ENCODE assay signal across 8 cellular contexts in the genomic region with DNA sequence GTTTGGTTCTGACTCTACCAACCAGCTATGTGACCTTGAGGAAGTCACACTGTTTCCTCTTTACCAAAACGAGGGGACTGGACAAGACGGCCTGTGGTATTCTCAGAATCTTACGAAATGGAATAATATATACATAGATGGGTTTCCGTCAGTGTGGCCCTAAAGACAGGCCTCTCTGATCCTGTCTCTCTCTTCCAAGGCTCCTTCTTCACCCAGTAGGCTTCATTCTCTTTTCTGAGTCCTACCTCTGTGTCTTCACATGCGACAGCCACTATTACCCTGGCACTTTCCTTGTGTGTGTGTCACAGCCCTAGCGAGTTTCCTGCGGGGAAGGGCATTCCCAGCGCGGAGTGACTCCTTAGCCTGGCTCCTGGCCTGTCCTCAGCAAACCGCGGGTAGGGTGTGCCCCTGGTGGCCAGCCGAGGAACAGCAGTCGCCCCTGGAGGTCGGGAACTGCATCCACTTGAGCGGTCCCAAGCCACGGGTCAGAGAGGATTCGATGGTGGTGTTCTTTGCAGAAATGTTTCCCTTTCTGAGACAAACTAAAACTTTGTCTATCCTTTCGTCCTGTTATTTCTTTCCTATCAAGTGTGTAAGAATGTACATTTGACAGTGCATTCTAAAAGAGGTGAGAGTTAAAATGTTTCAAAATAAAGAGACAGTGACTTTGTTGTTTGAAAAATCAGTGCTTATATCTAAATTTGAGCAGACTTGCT.
A peak's percentile ranks its signal among the peaks of the same experiment; 100 is the strongest.
DNase-seq lines count a peak whose midpoint lies in the region; ATAC-seq and TF ChIP-seq lines count a peak whose summit lies in the region.

No MANE protein-coding gene starts in this region.

- peak; percentile 87 to 95 for TF ChIP-seq CTCF in brain (conservative IDR thresholded peaks at IDR 0.05)

- no peak for TF ChIP-seq POLR2A in GM18505 (IDR thresholded peaks at IDR 0.05; ENCODE audit: borderline replicate concordance, extremely low read depth, insufficient read depth, insufficient read length)

- H3K4me1 ChIP-seq in skeletal muscle tissue (ENCODE audit: control insufficient read depth in 3 of 3, insufficient read depth in 3 of 3, low read length in 3 of 3): peaks cover 0 to 4% (median 4%) of the 10 kb centered on the region in 3 donors

- peak overlapping the region; percentile 11 to 61 (median 44) for H3K4me3 ChIP-seq in skeletal muscle tissue (ENCODE audit: low read length in 3 of 3)

- H3K4me3 Mint-ChIP-seq in brain (peak overlapping the region in 1 of 5 experiments; percentile 26), immature natural killer cell (no peak overlapping the region)

- peaks cover 0 to 7% (median 3%) of the 10 kb centered on the region in 5 experiments for H3K9me3 Mint-ChIP-seq in brain
- H3K9me3 Mint-ChIP-seq in immature natural killer cell: peaks cover 0 to 2% (median 0%) of the 10 kb centered on the region in 6 donors

- H3K27me3 Mint-ChIP-seq in brain (peaks cover 4% of the 10 kb centered on the region), immature natural killer cell (ENCODE audit: low read depth in 3 of 3) (peaks cover 9 to 15% (median 10%) of the 10 kb centered on the region in 3 donors)

- no peaks in the 10 kb centered on the region for H3K27me3 ChIP-seq in skeletal muscle tissue (ENCODE audit: control insufficient read depth in 3 of 3, insufficient read depth in 3 of 3, low read length in 3 of 3)

- no peaks in the 10 kb centered on the region for H3K9me3 ChIP-seq in skeletal muscle tissue (ENCODE audit: control insufficient read depth in 3 of 3, low read length in 3 of 3)

- peak; percentile 33 for DNase-seq in 8988T
- DNase-seq in HuH-7 (ENCODE audit: low spot score): peak; percentile 89
- DNase-seq in T-helper 9 cell: peak; percentile 20
- peak; percentile 55 to 57 (median 57) for DNase-seq in immature natural killer cell

- H3K36me3 Mint-ChIP-seq in brain: peaks cover 7% of the 10 kb centered on the region
- no peaks in the 10 kb centered on the region for H3K36me3 Mint-ChIP-seq in immature natural killer cell

- peak overlapping the region in 1 of 3 donors; percentile 68 for H3K9ac ChIP-seq in skeletal muscle tissue (ENCODE audit: low read depth in 1 of 3, low read length in 3 of 3)

- no peaks in the 10 kb centered on the region for H3K36me3 ChIP-seq in skeletal muscle tissue (ENCODE audit: control insufficient read depth in 3 of 3, insufficient read depth in 3 of 3, low read length in 3 of 3)

- ATAC-seq in GM18505 (IDR thresholded peaks at IDR 0.05; ENCODE audit: unreplicated experiment) (peak; percentile 64), GM21381 (IDR thresholded peaks at IDR 0.05; ENCODE audit: unreplicated experiment) (no peak)

- peak overlapping the region in 3 of 5 experiments; percentile 48 to 70 (median 58) for H3K27ac Mint-ChIP-seq in brain
- no peak overlapping the region for H3K27ac Mint-ChIP-seq in immature natural killer cell

- H3K4me1 Mint-ChIP-seq in brain: peaks cover 32% of the 10 kb centered on the region
- peaks cover 4 to 6% of the 10 kb centered on the region in 2 donors for H3K4me1 Mint-ChIP-seq in immature natural killer cell

- peak overlapping the region; percentile 8 for H3K27ac ChIP-seq in skeletal muscle tissue (ENCODE audit: low read depth, low read length)

Comparison
In these comparisons a context has a peak if more than half of its experiments do, and no peak if none do; other contexts are left out.
1. DNase-seq: peak in every context shown above with its lines; median percentile 89 in HuH-7; 57 in immature natural killer cell; 33 in 8988T; 20 in T-helper 9 cell.
2. H3K27ac Mint-ChIP-seq: peak in brain (3 of 5); none in immature natural killer cell (0 of 6).